14 cellular contexts compared by ENCODE assay signal in the genomic region with DNA sequence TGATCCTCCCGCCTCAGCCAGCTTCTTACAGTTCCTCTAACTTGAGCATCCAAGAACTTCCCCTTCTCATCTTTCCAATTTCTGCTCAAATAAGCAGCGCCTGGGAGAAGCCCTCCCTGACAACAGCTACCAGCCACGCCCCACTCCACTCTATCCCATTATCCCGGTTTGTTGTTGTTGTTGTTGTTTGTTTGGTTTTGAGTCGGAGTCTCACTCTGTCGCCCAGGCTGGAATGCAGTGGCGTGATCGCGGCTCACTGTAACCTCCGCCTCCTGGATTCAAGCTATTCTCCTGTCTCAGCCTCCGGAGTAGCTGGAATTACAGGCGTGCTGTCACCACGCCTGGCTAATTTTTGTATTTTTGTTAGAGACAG. TPM values are rescaled to one million over a fixed set of nuclear protein-coding genes. Genes with fewer than 3 reads are reported as not detected.
A peak's percentile ranks its signal among the peaks of the same experiment; 100 is the strongest.
DNase-seq lines count a peak whose midpoint lies in the region; ATAC-seq and TF ChIP-seq lines count a peak whose summit lies in the region.
"Had no signal": no experiment of that assay in that cellular context is flagged by ENCODE, and none has a peak within 500 bp of the region (broad histone marks: within the 10 kb centered on the region; RNA-seq: fewer than 3 reads in every experiment).

No MANE protein-coding gene starts in this region.

- ATAC-seq in T-cell (replicated peaks in 1 of 4) (no peak), HG03135 (IDR thresholded peaks at IDR 0.05; ENCODE audit: unreplicated experiment) (no peak), upper lobe of left lung (ENCODE audit: low FRiP score in 2 of 2) (no peak)
- ATAC-seq in stimulated activated naive CD8-positive, alpha-beta T cell treated with anti-CD3 and anti-CD28 coated beads, Interleukin-15, amount 100 ng/mL, for 72 hours, result no peak

- no peaks in the 10 kb centered on the region for H3K36me3 Mint-ChIP-seq in activated naive CD8-positive, alpha-beta T cell
- no peaks in the 10 kb centered on the region for H3K36me3 Mint-ChIP-seq in activated naive CD8-positive, alpha-beta T cell treated with anti-CD3 and anti-CD28 coated beads for 36 hours
- no peaks in the 10 kb centered on the region for H3K36me3 Mint-ChIP-seq in T-cell
- peaks cover 6% of the 10 kb centered on the region for H3K36me3 Mint-ChIP-seq in glutamatergic neuron (ENCODE audit: unreplicated experiment)

- H3K9me3 ChIP-seq in upper lobe of left lung, result peaks cover 0 to 3% (median 0%) of the 10 kb centered on the region in 4 donors
- H3K9me3 ChIP-seq: body of pancreas, gastroesophageal sphincter, prostate gland, tibial nerve had no signal

- peaks cover 20% of the 10 kb centered on the region for H3K4me1 Mint-ChIP-seq in activated naive CD8-positive, alpha-beta T cell (ENCODE audit: low read depth)
- peaks cover 14% of the 10 kb centered on the region for H3K4me1 Mint-ChIP-seq in activated naive CD8-positive, alpha-beta T cell treated with anti-CD3 and anti-CD28 coated beads for 36 hours
- H3K4me1 Mint-ChIP-seq in T-cell (peaks cover 10 to 20% (median 15%) of the 10 kb centered on the region in 3 donors), glutamatergic neuron (ENCODE audit: low read depth, unreplicated experiment) (peaks cover 9% of the 10 kb centered on the region)
- H3K4me1 Mint-ChIP-seq in stimulated activated naive CD8-positive, alpha-beta T cell treated with anti-CD3 and anti-CD28 coated beads, Interleukin-15, amount 100 ng/mL, for 72 hours, result peaks cover 33% of the 10 kb centered on the region

- no peak for TF ChIP-seq POLR2A in upper lobe of left lung (IDR thresholded peaks at IDR 0.05)

- H3K27ac Mint-ChIP-seq in activated naive CD8-positive, alpha-beta T cell, result no peak overlapping the region
- H3K27ac Mint-ChIP-seq in activated naive CD8-positive, alpha-beta T cell treated with anti-CD3 and anti-CD28 coated beads for 36 hours, result no peak overlapping the region
- no peak overlapping the region for H3K27ac Mint-ChIP-seq in T-cell
- H3K27ac Mint-ChIP-seq in glutamatergic neuron (ENCODE audit: unreplicated experiment), result peak overlapping the region; percentile 38
- peak overlapping the region in 1 of 2 donors; percentile 91 for H3K27ac Mint-ChIP-seq in stimulated activated naive CD8-positive, alpha-beta T cell treated with anti-CD3 and anti-CD28 coated beads, Interleukin-15, amount 100 ng/mL, for 72 hours

- no peaks in the 10 kb centered on the region for H3K36me3 ChIP-seq in upper lobe of left lung
- H3K36me3 ChIP-seq: gastroesophageal sphincter, prostate gland, tibial nerve had no signal

- H3K9me3 Mint-ChIP-seq in activated naive CD8-positive, alpha-beta T cell (ENCODE audit: low read depth), result peaks cover under 1% of the 10 kb centered on the region
- no peaks in the 10 kb centered on the region for H3K9me3 Mint-ChIP-seq in activated naive CD8-positive, alpha-beta T cell treated with anti-CD3 and anti-CD28 coated beads for 36 hours
- H3K9me3 Mint-ChIP-seq in T-cell (peaks cover 0 to under 1% (median 0%) of the 10 kb centered on the region in 3 donors), glutamatergic neuron (ENCODE audit: unreplicated experiment) (peaks cover 24% of the 10 kb centered on the region)
- peaks cover 0 to under 1% of the 10 kb centered on the region in 2 donors for H3K9me3 Mint-ChIP-seq in stimulated activated naive CD8-positive, alpha-beta T cell treated with anti-CD3 and anti-CD28 coated beads, Interleukin-15, amount 100 ng/mL, for 72 hours

- CTCF ChIA-PET in T-cell (lab: Charles Lee), result no interaction called here

- DNase-seq in activated naive CD8-positive, alpha-beta T cell treated with anti-CD3 and anti-CD28 coated beads for 36 hours, result no peak
- no peak for DNase-seq in T-cell
- DNase-seq in glutamatergic neuron, result no peak
- no peak for DNase-seq in stimulated activated naive CD8-positive, alpha-beta T cell treated with anti-CD3 and anti-CD28 coated beads, Interleukin-15, amount 100 ng/mL, for 72 hours
- DNase-seq in NCI-H2227 (lab: John Stamatoyannopoulos, UW; ENCODE audit: unreplicated experiment), result no peak
- DNase-seq in upper lobe of left lung, result no peak
- DNase-seq: MM.1S had no signal

- no peak overlapping the region for H3K4me3 ChIP-seq in upper lobe of left lung
- H3K4me3 ChIP-seq: body of pancreas, GM12878 had no signal

- no peak for TF ChIP-seq EP300 in upper lobe of left lung (IDR thresholded peaks at IDR 0.05)

- H3K4me1 ChIP-seq in upper lobe of left lung, result peaks cover 11 to 26% (median 15%) of the 10 kb centered on the region in 4 donors

- no peak overlapping the region for H3K27ac ChIP-seq in upper lobe of left lung
- H3K27ac ChIP-seq: body of pancreas, prostate gland, tibial nerve had no signal

- H3K27me3 ChIP-seq in upper lobe of left lung, result peaks cover 0 to 39% (median 28%) of the 10 kb centered on the region in 4 donors

- H3K4me3 Mint-ChIP-seq in activated naive CD8-positive, alpha-beta T cell, result peak overlapping the region; percentile 65
- H3K4me3 Mint-ChIP-seq in activated naive CD8-positive, alpha-beta T cell treated with anti-CD3 and anti-CD28 coated beads for 36 hours, result no peak overlapping the region
- peak overlapping the region; percentile 64 to 79 (median 67) for H3K4me3 Mint-ChIP-seq in T-cell
- H3K4me3 Mint-ChIP-seq in glutamatergic neuron (ENCODE audit: unreplicated experiment), result peak overlapping the region; percentile 39
- peak overlapping the region; percentile 62 to 70 for H3K4me3 Mint-ChIP-seq in stimulated activated naive CD8-positive, alpha-beta T cell treated with anti-CD3 and anti-CD28 coated beads, Interleukin-15, amount 100 ng/mL, for 72 hours

- TF ChIP-seq CTCF in glutamatergic neuron (IDR thresholded peaks at IDR 0.05; ENCODE audit: partially characterized antibody, unreplicated experiment) (no peak), upper lobe of left lung (IDR thresholded peaks at IDR 0.05) (no peak)

- peaks cover 12% of the 10 kb centered on the region for H3K27me3 Mint-ChIP-seq in activated naive CD8-positive, alpha-beta T cell
- H3K27me3 Mint-ChIP-seq in activated naive CD8-positive, alpha-beta T cell treated with anti-CD3 and anti-CD28 coated beads for 36 hours, result peaks cover 49% of the 10 kb centered on the region
- H3K27me3 Mint-ChIP-seq in T-cell, result peaks cover 44 to 61% of the 10 kb centered on the region in 2 donors
- peaks cover 25% of the 10 kb centered on the region for H3K27me3 Mint-ChIP-seq in glutamatergic neuron (ENCODE audit: unreplicated experiment)
- peaks cover 70% of the 10 kb centered on the region for H3K27me3 Mint-ChIP-seq in stimulated activated naive CD8-positive, alpha-beta T cell treated with anti-CD3 and anti-CD28 coated beads, Interleukin-15, amount 100 ng/mL, for 72 hours

- 86 to 90% methylated on average over 13 of the region's 13 CpGs for WGBS in upper lobe of left lung, 2 donors

- POLR2A ChIA-PET in T-cell (lab: Charles Lee), result no interaction called here

RNA-seq across cellular contexts. Expression of a gene that starts 0.8 kb away (rescaled TPM):
- total RNA-seq in activated naive CD8-positive, alpha-beta T cell treated with anti-CD3 and anti-CD28 coated beads for 36 hours, result 1 to 10 TPM; 3.5 to 4.1 TPM
- total RNA-seq in T-cell (1 to 10 TPM; 2.9 to 5.6 (median 4.1) TPM), glutamatergic neuron (ENCODE audit: unreplicated experiment) (1,064 TPM), upper lobe of left lung (100 to 1,000 TPM in 4 of 6 donors, 10 to 100 TPM in 2; 85.6 to 325 (median 146) TPM)

Comparison
In these comparisons a context has a peak if more than half of its experiments do, and no peak if none do; other contexts are left out.
1. RNA of a gene that starts 0.8 kb away (total RNA-seq): 1,064 TPM in glutamatergic neuron (single experiment) and 85.6 to 325 TPM in upper lobe of left lung; 3.5 to 4.1 TPM in activated naive CD8-positive, alpha-beta T cell treated with anti-CD3 and anti-CD28 coated beads for 36 hours and 2.9 to 5.6 TPM in T-cell; every median in the first group is over 10 times any median in the second.